7 cellular contexts compared by ENCODE assay signal in genomic region chr1:86396503-86396900, GRCh38.
DNase-seq lines count a peak whose midpoint lies in the region; ATAC-seq, FAIRE-seq and TF ChIP-seq lines count a peak whose summit lies in the region.

No MANE protein-coding gene starts in this region.

- H3K27me3 ChIP-seq in neuron (ENCODE audit: insufficient read depth, low read length): peaks cover 2% of the 10 kb centered on the region

- peak overlapping the region; percentile 97 for H3K27ac Mint-ChIP-seq in effector memory CD8-positive, alpha-beta T cell

- H3K36me3 Mint-ChIP-seq in effector memory CD8-positive, alpha-beta T cell (ENCODE audit: insufficient read depth): peaks cover 26% of the 10 kb centered on the region

- FAIRE-seq in H54 (lab: Jason Lieb, UNC): no peak

- TF ChIP-seq CTCF in HFF-Myc (IDR thresholded peaks at IDR 0.05; ENCODE audit: low read depth, low read length, missing control alignments): no peak

- TF ChIP-seq POLR2A in H54 (IDR thresholded peaks at IDR 0.05; ENCODE audit: low read depth, low read length): no peak

- ATAC-seq in GM18520 (IDR thresholded peaks at IDR 0.05; ENCODE audit: unreplicated experiment) (peak; percentile 7), HG03139 (IDR thresholded peaks at IDR 0.05; ENCODE audit: unreplicated experiment) (no peak)
- ATAC-seq in effector memory CD8-positive, alpha-beta T cell (replicated peaks): peak; percentile 23

- H3K9me3 ChIP-seq in neuron (ENCODE audit: low read length): no peaks in the 10 kb centered on the region

- peak overlapping the region; percentile 91 for H2AFZ ChIP-seq in neuron (ENCODE audit: low read depth, low read length)

- H3K4me1 ChIP-seq in neuron (ENCODE audit: insufficient read depth, low read length): peaks cover 12% of the 10 kb centered on the region

- H3K4me3 ChIP-seq in HFF-Myc (replicated peaks; ENCODE audit: low read depth, low read length) (peak overlapping the region; percentile 72), neuron (ENCODE audit: low read length) (peak overlapping the region; percentile 67)

- DNase-seq in HFF-Myc (ENCODE audit: extremely low read depth, low read depth): no peak
- DNase-seq in NOMO-1 treated with DMSO at 0.1 percent for 48 hours (lab: John Stamatoyannopoulos, UW; ENCODE audit: unreplicated experiment): peak; percentile 79
- DNase-seq in effector memory CD8-positive, alpha-beta T cell: no peak
- DNase-seq in H54 (ENCODE audit: insufficient read length, low spot score): no peak

- no peaks in the 10 kb centered on the region for H3K9me3 Mint-ChIP-seq in effector memory CD8-positive, alpha-beta T cell

- no peaks in the 10 kb centered on the region for H3K36me3 ChIP-seq in neuron (ENCODE audit: insufficient read depth, low read length)

- H3K4me1 Mint-ChIP-seq in effector memory CD8-positive, alpha-beta T cell (ENCODE audit: low read depth in 2 of 2): peaks cover 29 to 37% of the 10 kb centered on the region in 2 donors

- peak overlapping the region; percentile 97 for H3K4me3 Mint-ChIP-seq in effector memory CD8-positive, alpha-beta T cell

- H3K27me3 Mint-ChIP-seq in effector memory CD8-positive, alpha-beta T cell: no peaks in the 10 kb centered on the region
